8 cellular contexts compared by ENCODE assay signal in genomic region chr16:29862383-29862883, GRCh38. TPM values are rescaled to one million over a fixed set of nuclear protein-coding genes. Genes with fewer than 3 reads are reported as not detected.
A peak's percentile ranks its signal among the peaks of the same experiment; 100 is the strongest.
DNase-seq lines count a peak whose midpoint lies in the region; ATAC-seq and TF ChIP-seq lines count a peak whose summit lies in the region.

No MANE protein-coding gene starts in this region.

- H3K27me3 ChIP-seq in NT2/D1 (ENCODE audit: insufficient read depth, insufficient read length): no peaks in the 10 kb centered on the region

- intact Hi-C loops in Right ventricle myocardium superior (cut with DNase I): no loop called here
- intact Hi-C loops in Right ventricle myocardium inferior (cut with DNase I): loop anchor here (10.0 kb wide), 1 partner anchor 142 kb away; no protein-coding TSS in a partner anchor

- peak overlapping the region; percentile 88 for H3K9ac ChIP-seq in NT2/D1 (ENCODE audit: insufficient read length, low read depth)

- H3K4me3 ChIP-seq in NT2/D1 (ENCODE audit: insufficient read length, low read depth) (peak overlapping the region; percentile 89), mesodermal cell (ENCODE audit: extremely low read depth, insufficient read depth, low read length, poor library complexity, severe bottlenecking) (peak overlapping the region; percentile 86), urinary bladder (ENCODE audit: low read depth, low read length) (peak overlapping the region; percentile 99)

- H3K27ac ChIP-seq in mesodermal cell (ENCODE audit: low read depth, low read length, severe bottlenecking) (peak overlapping the region; percentile 100), urinary bladder (ENCODE audit: low read depth) (peak overlapping the region; percentile 69)

- POLR2A ChIA-PET in HEK293T (lab: Yijun Ruan, JAX): interaction anchor here (1.0 to 2.5 kb wide), 6 partner anchors 14 to 133 kb away, joined by 3 to 8 read pairs (median 4); partner anchors contain the start of genes HIRIP3 and KCTD13

- peaks cover 35% of the 10 kb centered on the region for H3K36me3 ChIP-seq in NT2/D1 (ENCODE audit: insufficient read depth, insufficient read length, low read length)
- H3K36me3 ChIP-seq in mesodermal cell (ENCODE audit: control insufficient read depth, insufficient read depth, low read length): peaks cover 32% of the 10 kb centered on the region
- peaks cover 3% of the 10 kb centered on the region for H3K36me3 ChIP-seq in urinary bladder (ENCODE audit: insufficient read depth)

- H3K4me1 ChIP-seq in NT2/D1 (ENCODE audit: insufficient read depth, insufficient read length) (peaks cover 7% of the 10 kb centered on the region), mesodermal cell (ENCODE audit: control insufficient read depth, insufficient read depth, low read length, poor library complexity, severe bottlenecking) (peaks cover 5% of the 10 kb centered on the region), urinary bladder (ENCODE audit: insufficient read depth) (peaks cover 3% of the 10 kb centered on the region)

- CTCF ChIA-PET in HEK293T (lab: Yijun Ruan, JAX): interaction anchor here (2.2 kb wide), 1 partner anchor 14 kb away, joined by 9 read pairs; no protein-coding TSS in a partner anchor

- WGBS in mesodermal cell (ENCODE audit: insufficient coverage in 2 of 2), 2 experiments: 1% methylated on average over 26 of the region's 27 CpGs
- 1% methylated on average over 27 of the region's 27 CpGs for WGBS in urinary bladder

- ATAC-seq in Right ventricle myocardium superior (ENCODE audit: poor library complexity): peak; percentile 19
- ATAC-seq in Right ventricle myocardium inferior: no peak
- no peak for ATAC-seq in HG03159 (IDR thresholded peaks at IDR 0.05; ENCODE audit: unreplicated experiment)

- DNase-seq in Right ventricle myocardium superior: no peak
- no peak for DNase-seq in Right ventricle myocardium inferior (ENCODE audit: missing footprints)
- no peak for DNase-seq in NT2/D1 (ENCODE audit: low read depth, low spot score)
- peak; percentile 57 for DNase-seq in dermis blood vessel endothelial cell
- DNase-seq in HEK293T (ENCODE audit: extremely low spot score): no peak

- H3K9me3 ChIP-seq in NT2/D1 (ENCODE audit: insufficient read depth, low read length) (no peaks in the 10 kb centered on the region), mesodermal cell (ENCODE audit: control insufficient read depth, low read length) (no peaks in the 10 kb centered on the region)

TF ChIP-seq in HEK293T, 16 proteins besides CTCF, POLR2A, EP300 and RAD21:
- no peak for TF ChIP-seq FOXM1 (IDR thresholded peaks at IDR 0.05; ENCODE audit: borderline replicate concordance)

RNA-seq across cellular contexts. Expression of gene CDIPT, which starts 0.6 kb away (rescaled TPM):
- 63.0 TPM for total RNA-seq in Right ventricle myocardium superior
- 65.8 TPM for total RNA-seq in Right ventricle myocardium inferior
- 107 and 117 TPM in 2 replicates for total RNA-seq in dermis blood vessel endothelial cell
- 74.8 TPM for polyA plus RNA-seq in mesodermal cell (2013, experiment 1 of 2)
- 59.8 TPM for polyA plus RNA-seq in mesodermal cell (2013, experiment 2 of 2)
- 35.1 TPM for total RNA-seq in urinary bladder
- 179 TPM for polyA plus RNA-seq in urinary bladder

RNA-seq across cellular contexts. Expression of gene SEZ6L2, which starts 36.9 kb away (rescaled TPM):
- 0.70 TPM for total RNA-seq in Right ventricle myocardium superior
- total RNA-seq in Right ventricle myocardium inferior: 0.43 TPM
- 0.68 and 2.2 TPM in 2 replicates for total RNA-seq in dermis blood vessel endothelial cell
- polyA plus RNA-seq in mesodermal cell (2013, experiment 1 of 2): 58.1 TPM
- polyA plus RNA-seq in mesodermal cell (2013, experiment 2 of 2): 50.0 TPM
- total RNA-seq in urinary bladder: 7.7 TPM
- 1.5 TPM for polyA plus RNA-seq in urinary bladder

RNA-seq across cellular contexts. Expression of gene ASPHD1, which starts 37.9 kb away (rescaled TPM):
- total RNA-seq in Right ventricle myocardium superior: not detected
- total RNA-seq in Right ventricle myocardium inferior: 0.19 TPM
- total RNA-seq in dermis blood vessel endothelial cell: 0.47 TPM in 1 of 2 replicates, not detected in the other
- 9.6 TPM for polyA plus RNA-seq in mesodermal cell (2013, experiment 1 of 2)
- 8.8 TPM for polyA plus RNA-seq in mesodermal cell (2013, experiment 2 of 2)
- 0.16 TPM for total RNA-seq in urinary bladder
- 1.1 TPM for polyA plus RNA-seq in urinary bladder

RNA-seq across cellular contexts. Expression of gene MVP, which starts 42.2 kb away (rescaled TPM):
- total RNA-seq in Right ventricle myocardium superior: 45.5 TPM
- total RNA-seq in Right ventricle myocardium inferior: 51.5 TPM
- total RNA-seq in dermis blood vessel endothelial cell: 222 and 262 TPM in 2 replicates
- 6.5 TPM for polyA plus RNA-seq in mesodermal cell (2013, experiment 1 of 2)
- polyA plus RNA-seq in mesodermal cell (2013, experiment 2 of 2): 6.7 TPM
- 42.7 TPM for total RNA-seq in urinary bladder
- polyA plus RNA-seq in urinary bladder: 143 TPM

RNA-seq across cellular contexts. Expression of gene PAGR1, which starts 46.5 kb away (rescaled TPM):
- total RNA-seq in Right ventricle myocardium superior (14.7 TPM), Right ventricle myocardium inferior (15.6 TPM), dermis blood vessel endothelial cell (23.5 and 30.1 TPM in 2 replicates), urinary bladder (14.1 TPM)
- 50.1 TPM for polyA plus RNA-seq in mesodermal cell (2013, experiment 1 of 2)
- 40.6 TPM for polyA plus RNA-seq in mesodermal cell (2013, experiment 2 of 2)
- 27.1 TPM for polyA plus RNA-seq in urinary bladder
